16 cellular contexts compared by ENCODE assay signal in genomic region chr2:98734823-98735260, GRCh38. TPM values are rescaled to one million over a fixed set of nuclear protein-coding genes. Genes with fewer than 3 reads are reported as not detected.
A peak's percentile ranks its signal among the peaks of the same experiment; 100 is the strongest.
DNase-seq lines count a peak whose midpoint lies in the region; ATAC-seq, FAIRE-seq and TF ChIP-seq lines count a peak whose summit lies in the region.
"Had no signal": no experiment of that assay in that cellular context is flagged by ENCODE, and none has a peak within 500 bp of the region (broad histone marks: within the 10 kb centered on the region; RNA-seq: fewer than 3 reads in every experiment).

No MANE protein-coding gene starts in this region.

- ATAC-seq in GM12878 (no peak), Right ventricle myocardium inferior (no peak), GM19397 (IDR thresholded peaks at IDR 0.05; ENCODE audit: unreplicated experiment) (no peak)
- ATAC-seq in stimulated activated memory B cell treated with anti-CD40 and anti-IgM and Interleukin-4, amounts not matched to agents 10 μg/mL and 1 μg/mL and 100 μg/mL, for 72 hours, result no peak
- ATAC-seq: activated CD4-positive, CD25-positive, alpha-beta regulatory T cell treated with anti-CD3 and anti-CD28 coated beads, Interleukin-2, amount 50 U/mL, for 24 hours had no signal

- no peak for TF ChIP-seq CTCF in GM12878 (IDR thresholded peaks at IDR 0.05 in 2 of 3, conservative IDR thresholded peaks at IDR 0.05 in 1 of 3; ENCODE audit: control insufficient read depth in 2 of 3, extremely low read depth in 1 of 3, insufficient read depth in 1 of 3, low read depth in 3 of 3, low read length in 3 of 3)

- H3K4me3 ChIP-seq in SK-N-MC (peak overlapping the region; percentile 64), GM12878 (no peak overlapping the region)
- H3K4me3 ChIP-seq: esophagus squamous epithelium, lung had no signal

- no peak for TF ChIP-seq POLR2A in GM12878 (IDR thresholded peaks at IDR 0.05; ENCODE audit: low read depth, low read length)

- intact Hi-C loops in GM12878 (cut with micrococcal nuclease; ENCODE audit: unreplicated experiment) (no loop called here), Right ventricle myocardium inferior (cut with DNase I) (loop anchor here (5.0 kb wide), 1 partner anchor 87 kb away; no protein-coding TSS in a partner anchor), posterior vena cava (cut with DNase I) (loop anchor here (5.0 to 10.0 kb wide), 2 partner anchors 90 to 488 kb away; no protein-coding TSS in a partner anchor)

- peak overlapping the region; percentile 73 for H3K4me3 Mint-ChIP-seq in activated CD4-positive, alpha-beta T cell treated with anti-CD3 and anti-CD28 coated beads, Interleukin-2, amount 10 ng/mL, durations not matched to agents 7 days and 5 days
- H3K4me3 Mint-ChIP-seq in stimulated activated memory B cell treated with anti-CD40 and anti-IgM and Interleukin-4, amounts not matched to agents 10 μg/mL and 1 μg/mL and 100 μg/mL, for 72 hours, result no peak overlapping the region

- H3K36me3 ChIP-seq in SK-N-MC (ENCODE audit: insufficient read depth, low read length) (no peaks in the 10 kb centered on the region), GM12878 (ENCODE audit: control insufficient read depth in 2 of 2, insufficient read depth in 2 of 2, low read length in 1 of 2) (no peaks in the 10 kb centered on the region)
- H3K36me3 ChIP-seq: esophagus squamous epithelium had no signal

- H3K4me1 ChIP-seq in GM12878 (ENCODE audit: control insufficient read depth, insufficient read depth, low read length), result no peaks in the 10 kb centered on the region; the same call in 1 of the 2 replicates

- H3K4me2 ChIP-seq in GM12878 (ENCODE audit: control insufficient read depth, insufficient read depth), result no peak overlapping the region

- H2AFZ ChIP-seq in GM12878 (ENCODE audit: control insufficient read depth, low read depth, low read length), result no peak overlapping the region

- H3K79me2 ChIP-seq in GM12878 (ENCODE audit: control insufficient read depth, insufficient read depth, low read length), result no peaks in the 10 kb centered on the region

- peak overlapping the region; percentile 95 for H3K27ac Mint-ChIP-seq in activated CD4-positive, alpha-beta T cell treated with anti-CD3 and anti-CD28 coated beads, Interleukin-2, amount 10 ng/mL, durations not matched to agents 7 days and 5 days
- H3K27ac Mint-ChIP-seq in stimulated activated memory B cell treated with anti-CD40 and anti-IgM and Interleukin-4, amounts not matched to agents 10 μg/mL and 1 μg/mL and 100 μg/mL, for 72 hours, result peak overlapping the region; percentile 33

- H3K27me3 ChIP-seq in GM12878 (replicated peaks in 1 of 2; ENCODE audit: control insufficient read depth in 2 of 2, insufficient read depth in 2 of 2, low read length in 1 of 2), result no peaks in the 10 kb centered on the region
- H3K27me3 ChIP-seq: esophagus squamous epithelium had no signal

- FAIRE-seq in GM12878 (lab: Jason Lieb, UNC), result no peak
- FAIRE-seq: GM12892 had no signal

- peaks cover 33% of the 10 kb centered on the region for H3K36me3 Mint-ChIP-seq in activated CD4-positive, alpha-beta T cell treated with anti-CD3 and anti-CD28 coated beads, Interleukin-2, amount 10 ng/mL, durations not matched to agents 7 days and 5 days (ENCODE audit: low read depth)
- H3K36me3 Mint-ChIP-seq in stimulated activated memory B cell treated with anti-CD40 and anti-IgM and Interleukin-4, amounts not matched to agents 10 μg/mL and 1 μg/mL and 100 μg/mL, for 72 hours, result no peaks in the 10 kb centered on the region

- CTCF ChIA-PET in activated CD4-positive, alpha-beta T cell treated with anti-CD3 and anti-CD28 coated beads, Interleukin-2, amount 10 ng/mL, durations not matched to agents 7 days and 5 days (lab: Charles Lee), result interaction anchor here (0.6 to 1.8 kb wide), 4 partner anchors 9 to 303 kb away, joined by 3 to 4 read pairs (median 4); no protein-coding TSS in a partner anchor
- CTCF ChIA-PET in GM12878 (lab: Yijun Ruan, JAX), result interaction anchor here (1.6 kb wide), 1 partner anchor 37 kb away, joined by 4 read pairs; no protein-coding TSS in a partner anchor

- BruUV-seq in GM12878 (replicated peaks; lab: Mats Ljungman, UMichigan), result no TSS peak

- POLR2A ChIA-PET in activated CD4-positive, alpha-beta T cell treated with anti-CD3 and anti-CD28 coated beads, Interleukin-2, amount 10 ng/mL, durations not matched to agents 7 days and 5 days (lab: Charles Lee), result no interaction called here
- POLR2A ChIA-PET in GM12878 (lab: Charles Lee), result interaction anchor here (0.6 to 0.9 kb wide), 3 partner anchors 8 to 36 kb away, joined by 3 to 4 read pairs (median 3); no protein-coding TSS in a partner anchor

- SMC1A ChIA-PET in GM12878 (lab: Charles Lee; ENCODE audit: uncharacterized antibody, unreplicated experiment), result interaction anchor here (0.6 to 3.1 kb wide), 9 partner anchors 8 to 561 kb away, joined by 3 to 14 read pairs (median 5); no protein-coding TSS in a partner anchor

- H3K27me3 Mint-ChIP-seq in activated CD4-positive, alpha-beta T cell treated with anti-CD3 and anti-CD28 coated beads, Interleukin-2, amount 10 ng/mL, durations not matched to agents 7 days and 5 days, result no peaks in the 10 kb centered on the region
- H3K27me3 Mint-ChIP-seq in stimulated activated memory B cell treated with anti-CD40 and anti-IgM and Interleukin-4, amounts not matched to agents 10 μg/mL and 1 μg/mL and 100 μg/mL, for 72 hours, result no peaks in the 10 kb centered on the region

- WGBS in GM12878 (ENCODE audit: insufficient coverage, insufficient replicate concordance, low lambda C conversion rate, missing lambda C conversion rate), result 29% methylated on average over 2 of the region's 2 CpGs

- H4K20me1 ChIP-seq in GM12878 (ENCODE audit: control insufficient read depth, insufficient read depth), result no peaks in the 10 kb centered on the region; the same call in 1 of the 2 replicates

- H3K9me3 ChIP-seq in SK-N-MC (ENCODE audit: low read depth, low read length) (no peaks in the 10 kb centered on the region), GM12878 (replicated peaks; ENCODE audit: control insufficient read depth, insufficient read depth, low read length) (no peaks in the 10 kb centered on the region; the same call in 2 of the 3 replicates)
- H3K9me3 ChIP-seq: esophagus squamous epithelium had no signal

- RAD21 ChIA-PET in GM12878 (lab: Charles Lee; ENCODE audit: unreplicated experiment), result no interaction called here

- H3K4me1 Mint-ChIP-seq in activated CD4-positive, alpha-beta T cell treated with anti-CD3 and anti-CD28 coated beads, Interleukin-2, amount 10 ng/mL, durations not matched to agents 7 days and 5 days, result peaks cover 62% of the 10 kb centered on the region
- peaks cover 39% of the 10 kb centered on the region for H3K4me1 Mint-ChIP-seq in stimulated activated memory B cell treated with anti-CD40 and anti-IgM and Interleukin-4, amounts not matched to agents 10 μg/mL and 1 μg/mL and 100 μg/mL, for 72 hours

- peak overlapping the region; percentile 85 for H3K27ac ChIP-seq in SK-N-MC
- no peak overlapping the region for H3K27ac ChIP-seq in GM12878 (ENCODE audit: control insufficient read depth, insufficient read depth)

- TF ChIP-seq RAD21 in GM12878 (IDR thresholded peaks at IDR 0.05; ENCODE audit: insufficient read depth, low read depth, low read length), result no peak

- DNase-seq in activated CD4-positive, alpha-beta T cell treated with anti-CD3 and anti-CD28 coated beads, Interleukin-2, amount 10 ng/mL, durations not matched to agents 7 days and 5 days, result no peak
- no peak for DNase-seq in activated CD4-positive, alpha-beta T cell treated with anti-CD3 and anti-CD28 coated beads, Interleukin-2, amount 50 U/mL, for 48 hours
- DNase-seq in SK-N-MC (ENCODE audit: low read depth, low spot score) (peak; percentile 20), GM12878 (ENCODE audit: low read depth, low spot score) (no peak), Right ventricle myocardium inferior (ENCODE audit: missing footprints) (no peak), posterior vena cava (ENCODE audit: low spot score) (no peak)
- DNase-seq: ACHN, esophagus squamous epithelium, NCI-H1092, NCI-H510A treated with DMSO at 0.1 percent for 48 hours, occipital lobe had no signal

- H3K9ac ChIP-seq in SK-N-MC (ENCODE audit: insufficient read length) (no peak overlapping the region), GM12878 (ENCODE audit: control insufficient read depth, insufficient read depth, low read length) (no peak overlapping the region)

- in situ Hi-C loops in GM12878 (cut with MboI), result no loop called here

- TF ChIP-seq EP300 in GM12878 (IDR thresholded peaks at IDR 0.05; ENCODE audit: borderline replicate concordance in 1 of 2, control insufficient read depth in 1 of 2, low read depth in 2 of 2, low read length in 2 of 2), result no peak

- H3K9me3 Mint-ChIP-seq in activated CD4-positive, alpha-beta T cell treated with anti-CD3 and anti-CD28 coated beads, Interleukin-2, amount 10 ng/mL, durations not matched to agents 7 days and 5 days, result peaks cover 8% of the 10 kb centered on the region
- H3K9me3 Mint-ChIP-seq in stimulated activated memory B cell treated with anti-CD40 and anti-IgM and Interleukin-4, amounts not matched to agents 10 μg/mL and 1 μg/mL and 100 μg/mL, for 72 hours, result no peaks in the 10 kb centered on the region

RNA-seq across cellular contexts. Expression of gene MGAT4A, which starts 3.9 kb away (rescaled TPM):
- 100 to 1,000 TPM in 1 of 2 experiments, 10 to 100 TPM in 1; 93.9 to 109 TPM for total RNA-seq in activated CD4-positive, alpha-beta T cell treated with anti-CD3 and anti-CD28 coated beads, Interleukin-2, amount 10 ng/mL, durations not matched to agents 7 days and 5 days
- 42.2 and 48.0 TPM in 2 replicates for total RNA-seq in GM12878 (2013; cell fraction: nucleolus; rRNA removed)
- 12.8 and 13.2 TPM in 2 replicates for total RNA-seq in GM12878 (2014; rRNA removed)
- total RNA-seq in GM12878 (2014; rRNA removed; fragmentation: Illumina TruSeq; extraction: Trizol), result 16.8 and 18.4 TPM in 2 replicates
- total RNA-seq in GM12878 (2021), result 23.1 and 23.4 TPM in 2 replicates
- 3.3 TPM for polyA plus RNA-seq in GM12878 (2011; ENCODE audit: low read depth)
- polyA plus RNA-seq in GM12878 (2011; rRNA removed), result 4.3 and 9.5 TPM in 2 replicates
- 1.2 and 2.1 TPM in 2 replicates for polyA plus RNA-seq in GM12878 (2011; cell fraction: cytosol; rRNA removed)
- 2.4 and 2.7 TPM in 2 replicates for polyA plus RNA-seq in GM12878 (2011; cell fraction: nucleus; rRNA removed)
- polyA plus RNA-seq in GM12878 (2012), result 2.3 and 4.2 TPM in 2 replicates
- 13.3 and 13.6 TPM in 2 replicates for polyA plus RNA-seq in GM12878 (2014; fragmentation: Illumina TruSeq; extraction: Trizol)
- polyA plus RNA-seq in GM12878 (2014; fragmentation: Nextera tagmentation; extraction: Ambion mirVana), result 10 to 100 TPM; 10.2 to 11.9 TPM
- 8.6 and 13.8 TPM in 2 replicates for polyA plus RNA-seq in GM12878 (2014; rRNA removed)
- polyA plus RNA-seq in GM12878 (2016; fragmentation: Nextera tagmentation; extraction: Ambion mirVana), result 10 to 100 TPM; 18.4 to 22.7 TPM
- 4.2 and 9.4 TPM in 2 replicates for polyA minus RNA-seq in GM12878 (2011; rRNA and poly(A)+ RNA removed)
- 0.67 and 1.6 TPM in 2 replicates for polyA minus RNA-seq in GM12878 (2011; cell fraction: cytosol; rRNA and poly(A)+ RNA removed)
- polyA minus RNA-seq in GM12878 (2011; cell fraction: nucleus; rRNA and poly(A)+ RNA removed), result 3.1 and 4.4 TPM in 2 replicates
- total RNA-seq in Right ventricle myocardium inferior, result 19.3 TPM
- 10 to 100 TPM; 34.2 to 36.2 TPM for total RNA-seq in posterior vena cava
